ENCODE assay signal across 9 cellular contexts in the genomic region with DNA sequence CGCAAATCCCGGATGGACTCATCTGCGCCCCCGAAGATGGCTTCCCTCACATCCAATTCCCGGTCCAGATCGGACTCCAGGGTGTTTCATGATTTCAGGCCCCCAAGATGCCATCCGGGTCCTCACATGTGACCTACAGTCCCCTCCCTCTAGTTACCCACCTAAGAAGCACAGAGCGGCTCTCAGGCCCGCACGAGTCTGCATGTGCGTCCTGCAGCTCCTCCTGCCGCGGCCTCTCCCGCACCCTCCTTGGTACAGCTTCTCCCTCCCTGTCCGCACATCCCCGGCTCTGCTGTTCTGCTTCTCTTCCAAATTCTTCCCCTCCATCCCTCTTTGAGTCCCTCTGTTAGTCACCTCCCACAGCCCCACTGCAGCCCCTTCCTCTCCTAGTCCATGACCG.
"Had no signal": no experiment of that assay in that cellular context is flagged by ENCODE, and none has a peak within 500 bp of the region (broad histone marks: within the 10 kb centered on the region; RNA-seq: fewer than 3 reads in every experiment).

No MANE protein-coding gene starts in this region.

- H3K36me3 ChIP-seq: HAP-1 had no signal

- H3K9ac ChIP-seq: GM23248, KMS-11 had no signal

- H3K4me2 ChIP-seq: KMS-11 had no signal

- H3K9me3 Mint-ChIP-seq: IgD-negative memory B cell had no signal

- H3K4me3 ChIP-seq: GM23248, HAP-1 had no signal

- H3K4me1 ChIP-seq: HAP-1 had no signal

- H3K4me3 Mint-ChIP-seq: HFFc6, IgD-negative memory B cell had no signal

- H3K27ac ChIP-seq: GM23248, KMS-11 had no signal

- ATAC-seq: HCT116 had no signal

- H3K36me3 Mint-ChIP-seq: IgD-negative memory B cell had no signal

- H3K9me3 ChIP-seq: HAP-1 had no signal

- DNase-seq: GM23248, GOT3, H7, HFFc6, KBM-7 had no signal

- H2AFZ ChIP-seq: GM23248 had no signal

- H3K4me1 Mint-ChIP-seq: IgD-negative memory B cell had no signal

- H3K27ac Mint-ChIP-seq: HFFc6, IgD-negative memory B cell had no signal
